ENCODE assay signal across 17 cellular contexts in the genomic region with DNA sequence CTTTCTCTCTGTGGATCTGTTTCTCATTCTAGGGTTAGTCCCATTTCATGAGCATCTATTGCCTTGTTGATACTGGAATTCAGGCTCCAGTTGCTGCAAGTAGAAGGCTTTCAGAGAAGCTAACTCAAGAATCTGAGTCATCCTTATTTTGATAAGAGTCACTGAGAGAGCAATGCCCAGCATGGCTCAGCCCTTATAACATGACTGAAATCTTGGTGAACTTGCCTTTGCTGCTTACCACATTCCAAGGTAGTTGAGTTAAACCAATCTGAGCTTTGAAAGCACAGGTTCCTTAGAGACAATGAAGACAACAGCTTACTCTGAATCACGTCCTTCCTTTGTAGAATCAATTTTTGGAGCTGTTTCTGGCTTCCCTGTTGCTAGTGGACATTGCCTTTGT. TPM values are rescaled to one million over a fixed set of nuclear protein-coding genes. Genes with fewer than 3 reads are reported as not detected.
A peak's percentile ranks its signal among the peaks of the same experiment; 100 is the strongest.
DNase-seq lines count a peak whose midpoint lies in the region; ATAC-seq and TF ChIP-seq lines count a peak whose summit lies in the region.
"Had no signal": no experiment of that assay in that cellular context is flagged by ENCODE, and none has a peak within 500 bp of the region (broad histone marks: within the 10 kb centered on the region; RNA-seq: fewer than 3 reads in every experiment).

No MANE protein-coding gene starts in this region.

- no peak overlapping the region for H3K4me3 Mint-ChIP-seq in activated CD8-positive, alpha-beta T cell treated with anti-CD3 and anti-CD28 coated beads for 36 hours

- H3K4me3 ChIP-seq in epithelial cell of esophagus (ENCODE audit: low read length) (no peak overlapping the region), retinal pigment epithelial cell (ENCODE audit: low read length) (no peak overlapping the region)
- H3K4me3 ChIP-seq: GM12878, MG63, PC-9 had no signal

- H3K27me3 Mint-ChIP-seq in activated CD8-positive, alpha-beta T cell treated with anti-CD3 and anti-CD28 coated beads for 36 hours = peaks cover 10% of the 10 kb centered on the region

- ATAC-seq in activated CD8-positive, alpha-beta T cell treated with anti-CD3 and anti-CD28 coated beads for 36 hours = no peak
- no peak for ATAC-seq in GM21723 (IDR thresholded peaks at IDR 0.05; ENCODE audit: unreplicated experiment)
- ATAC-seq: GM12878, HepG2 had no signal

- no peak overlapping the region for H3K27ac Mint-ChIP-seq in activated CD8-positive, alpha-beta T cell treated with anti-CD3 and anti-CD28 coated beads for 36 hours

- no peaks in the 10 kb centered on the region for H3K9me3 Mint-ChIP-seq in activated CD8-positive, alpha-beta T cell treated with anti-CD3 and anti-CD28 coated beads for 36 hours

- H3K36me3 Mint-ChIP-seq in activated CD8-positive, alpha-beta T cell treated with anti-CD3 and anti-CD28 coated beads for 36 hours (ENCODE audit: low read depth) = no peaks in the 10 kb centered on the region

- POLR2A ChIA-PET in activated CD8-positive, alpha-beta T cell treated with anti-CD3 and anti-CD28 coated beads for 36 hours (lab: Charles Lee) = no interaction called here

- no peak for TF ChIP-seq CTCF in epithelial cell of esophagus (IDR thresholded peaks at IDR 0.05; ENCODE audit: insufficient read depth, low read depth, low read length, missing control alignments)
- TF ChIP-seq CTCF in retinal pigment epithelial cell (conservative IDR thresholded peaks at IDR 0.05; ENCODE audit: low read depth, low read length) = no peak
- TF ChIP-seq CTCF in activated CD8-positive, alpha-beta T cell treated with anti-CD3 and anti-CD28 coated beads for 36 hours (IDR thresholded peaks at IDR 0.05) = no peak

- intact Hi-C loops in activated CD8-positive, alpha-beta T cell treated with anti-CD3 and anti-CD28 coated beads for 36 hours (cut with micrococcal nuclease) = no loop called here

- CTCF ChIA-PET in activated CD8-positive, alpha-beta T cell treated with anti-CD3 and anti-CD28 coated beads for 36 hours (lab: Charles Lee) = no interaction called here

- H3K4me1 Mint-ChIP-seq in activated CD8-positive, alpha-beta T cell treated with anti-CD3 and anti-CD28 coated beads for 36 hours (ENCODE audit: low read depth) = no peaks in the 10 kb centered on the region

- peak; percentile 9 for DNase-seq in ELR (ENCODE audit: low read depth)
- DNase-seq in NCI-H226 = peak; percentile 77
- DNase-seq in epithelial cell of esophagus (ENCODE audit: low read depth) = peak; percentile 43
- peak; percentile 2 for DNase-seq in retinal pigment epithelial cell (ENCODE audit: low read depth)
- DNase-seq in activated CD8-positive, alpha-beta T cell treated with anti-CD3 and anti-CD28 coated beads for 36 hours = no peak
- DNase-seq in stimulated activated CD4-positive, alpha-beta T cell treated with anti-CD3 and anti-CD28 coated beads, Interleukin-4, amount 100 ng/mL, for 24 hours = no peak
- DNase-seq: ACHN, Caco-2, DMS153, GOT3, MG63, NCI-H1092, NCI-H524, PC-9 had no signal

RNA-seq across cellular contexts. Expression of a gene that starts 53.6 kb away (rescaled TPM):
- 10 to 100 TPM; 61.4 to 63.4 TPM for total RNA-seq in activated CD8-positive, alpha-beta T cell treated with anti-CD3 and anti-CD28 coated beads for 36 hours

Comparison
In these comparisons a context has a peak if more than half of its experiments do, and no peak if none do; other contexts are left out.
1. DNase-seq: peak in ELR (single experiment), NCI-H226 (single experiment), epithelial cell of esophagus (single experiment) and retinal pigment epithelial cell (single experiment); none in activated CD8-positive, alpha-beta T cell treated with anti-CD3 and anti-CD28 coated beads for 36 hours (single experiment) and stimulated activated CD4-positive, alpha-beta T cell treated with anti-CD3 and anti-CD28 coated beads, Interleukin-4, amount 100 ng/mL, for 24 hours (single experiment).